Comparison of ENCODE assay signal across 8 cellular contexts in genomic region chr21:45832741-45833235, GRCh38.
DNase-seq lines count a peak whose midpoint lies in the region; ATAC-seq and TF ChIP-seq lines count a peak whose summit lies in the region.
"Not testable (repeated sequence)": the region's sequence is repeated elsewhere in the genome, so short reads cannot be mapped to it uniquely, and the experiment has no call there.

No MANE protein-coding gene starts in this region.

- H3K4me3 ChIP-seq in ACC112 (ENCODE audit: low read depth, low read length); GM23248; Peyer's patch; left ventricle myocardium inferior; testis: not testable (repeated sequence)

- not testable (repeated sequence) for H3K9me3 Mint-ChIP-seq in activated CD8-positive, alpha-beta memory T cell treated with anti-CD3 and anti-CD28 coated beads, Interleukin-2, amount 10 ng/mL, durations not matched to agents 7 days and 5 days (ENCODE audit: low read depth); nephron

- not testable (repeated sequence) for ATAC-seq in activated CD8-positive, alpha-beta memory T cell treated with anti-CD3 and anti-CD28 coated beads, Interleukin-2, amount 10 ng/mL, durations not matched to agents 7 days and 5 days

- intact Hi-C loops in left ventricle myocardium inferior (cut with micrococcal nuclease); testis (cut with DNase I; ENCODE audit: low total_unique reads): not testable (repeated sequence)

- H3K79me2 ChIP-seq in ACC112 (ENCODE audit: control insufficient read depth, insufficient read depth, low read length, unreplicated experiment); GM23248 (ENCODE audit: insufficient read depth): not testable (repeated sequence)

- H3K9me3 ChIP-seq in GM23248 (ENCODE audit: low read depth); Peyer's patch; left ventricle myocardium inferior (replicated peaks); testis: not testable (repeated sequence)

- H3K27ac Mint-ChIP-seq in activated CD8-positive, alpha-beta memory T cell treated with anti-CD3 and anti-CD28 coated beads, Interleukin-2, amount 10 ng/mL, durations not matched to agents 7 days and 5 days = not testable (repeated sequence)
- peak overlapping the region; percentile 37 to 82 (median 50) for H3K27ac Mint-ChIP-seq in nephron

- in situ Hi-C loops in GM23248 (cut with MboI) = loop anchor here (25.0 kb wide), 1 partner anchor 545 kb away; the partner anchor contains the start of gene POFUT2

- not testable (repeated sequence) for H2AFZ ChIP-seq in ACC112 (ENCODE audit: low read length, unreplicated experiment); GM23248

- not testable (repeated sequence) for H3K36me3 Mint-ChIP-seq in activated CD8-positive, alpha-beta memory T cell treated with anti-CD3 and anti-CD28 coated beads, Interleukin-2, amount 10 ng/mL, durations not matched to agents 7 days and 5 days; nephron (ENCODE audit: low read depth)

- not testable (repeated sequence) for H3K36me3 ChIP-seq in ACC112 (ENCODE audit: insufficient read depth, low read length); GM23248 (ENCODE audit: low read depth); Peyer's patch; left ventricle myocardium inferior; testis (ENCODE audit: low read depth, missing control alignments)

- not testable (repeated sequence) for H3K4me1 ChIP-seq in ACC112 (ENCODE audit: control insufficient read depth, insufficient read depth, low read length, unreplicated experiment); GM23248 (ENCODE audit: insufficient read depth); testis
- H3K4me1 ChIP-seq in Peyer's patch (peaks cover 0 to 14% (median 0%) of the 10 kb centered on the region in 4 donors), left ventricle myocardium inferior (peaks cover 22% of the 10 kb centered on the region)

- H4K20me1 ChIP-seq in GM23248 (ENCODE audit: insufficient read depth) = not testable (repeated sequence)

- H3K4me2 ChIP-seq in GM23248 (ENCODE audit: unreplicated experiment) = not testable (repeated sequence)

- TF ChIP-seq POLR2A in Peyer's patch (IDR thresholded peaks at IDR 0.05); testis (IDR thresholded peaks at IDR 0.05): not testable (repeated sequence)

- WGBS in GM23248 (ENCODE audit: low coverage in 1 of 2, low lambda C conversion rate in 2 of 2, missing lambda C conversion rate in 2 of 2), 2 experiments = 86 to 91% methylated on average over 12 of the region's 12 CpGs
- 85 to 90% methylated on average over 10 to 12 of the region's 12 CpGs for WGBS in testis, 2 donors

- not testable (repeated sequence) for H3K4me3 Mint-ChIP-seq in activated CD8-positive, alpha-beta memory T cell treated with anti-CD3 and anti-CD28 coated beads, Interleukin-2, amount 10 ng/mL, durations not matched to agents 7 days and 5 days; nephron

- H3F3A ChIP-seq in GM23248 (ENCODE audit: insufficient read depth) = not testable (repeated sequence)

- H3K27ac ChIP-seq in ACC112 (ENCODE audit: low read depth, low read length) = peak overlapping the region; percentile 70
- H3K27ac ChIP-seq in GM23248, testis: not testable (repeated sequence)
- peak overlapping the region in 3 of 4 donors; percentile 39 to 55 (median 43) for H3K27ac ChIP-seq in Peyer's patch
- H3K27ac ChIP-seq in left ventricle myocardium inferior (replicated peaks) = peak overlapping the region; percentile 8

- DNase-seq in GM23248 = peak; percentile 7
- peak; percentile 83 for DNase-seq in MV-4-11 (lab: John Stamatoyannopoulos, UW)
- not testable (repeated sequence) for DNase-seq in Peyer's patch, left ventricle myocardium inferior
- peak; percentile 9 for DNase-seq in activated CD8-positive, alpha-beta memory T cell treated with anti-CD3 and anti-CD28 coated beads, Interleukin-2, amount 10 ng/mL, durations not matched to agents 7 days and 5 days
- peak; percentile 9 for DNase-seq in testis

- not testable (repeated sequence) for H3K9me2 ChIP-seq in GM23248 (ENCODE audit: insufficient read depth)

- not testable (repeated sequence) for H3K9ac ChIP-seq in GM23248

- H3K4me1 Mint-ChIP-seq in activated CD8-positive, alpha-beta memory T cell treated with anti-CD3 and anti-CD28 coated beads, Interleukin-2, amount 10 ng/mL, durations not matched to agents 7 days and 5 days = not testable (repeated sequence)
- H3K4me1 Mint-ChIP-seq in nephron = peaks cover 25% of the 10 kb centered on the region

- not testable (repeated sequence) for TF ChIP-seq CTCF in Peyer's patch (IDR thresholded peaks at IDR 0.05); left ventricle myocardium inferior (IDR thresholded peaks at IDR 0.05; ENCODE audit: borderline replicate concordance); nephron (IDR thresholded peaks at IDR 0.05; ENCODE audit: unreplicated experiment in 3 of 3); testis (IDR thresholded peaks at IDR 0.05)

- not testable (repeated sequence) for H3K27me3 ChIP-seq in ACC112 (ENCODE audit: insufficient read depth, low read length); GM23248 (replicated peaks; ENCODE audit: insufficient read depth); Peyer's patch; left ventricle myocardium inferior (ENCODE audit: low read depth); testis

- CTCF ChIA-PET in activated CD8-positive, alpha-beta memory T cell treated with anti-CD3 and anti-CD28 coated beads, Interleukin-2, amount 10 ng/mL, durations not matched to agents 7 days and 5 days (lab: Charles Lee) = not testable (repeated sequence)

- H3K27me3 Mint-ChIP-seq in activated CD8-positive, alpha-beta memory T cell treated with anti-CD3 and anti-CD28 coated beads, Interleukin-2, amount 10 ng/mL, durations not matched to agents 7 days and 5 days; nephron (ENCODE audit: low read depth): not testable (repeated sequence)
